ENCODE assay signal across 23 cellular contexts in genomic region chr5:138053554-138053953, GRCh38. TPM values are rescaled to one million over a fixed set of nuclear protein-coding genes. Genes with fewer than 3 reads are reported as not detected.
DNase-seq lines count a peak whose midpoint lies in the region; ATAC-seq and TF ChIP-seq lines count a peak whose summit lies in the region.
"Had no signal": no experiment of that assay in that cellular context is flagged by ENCODE, and none has a peak within 500 bp of the region (broad histone marks: within the 10 kb centered on the region; RNA-seq: fewer than 3 reads in every experiment).

No MANE protein-coding gene starts in this region.

- no peak for DNase-seq in activated CD4-positive, alpha-beta T cell treated with anti-CD3 and anti-CD28 coated beads for 36 hours
- DNase-seq in activated CD4-positive, alpha-beta T cell treated with anti-CD3 and anti-CD28 coated beads for 48 hours = no peak
- DNase-seq in neural crest cell (ENCODE audit: low read depth, low spot score) = no peak
- no peak for DNase-seq in neural progenitor cell (ENCODE audit: low spot score)
- DNase-seq in D341Med (ENCODE audit: low spot score) = no peak
- DNase-seq: 8988T, DMS 273 treated with DMSO at 0.1 percent for 48 hours, DND-41, GM23248, NCI-H1417, NCI-H187, NCI-H2107, NCI-H510A, NCI-H748 treated with DMSO at 0.1 percent for 48 hours, OCI-M1, SHP77 had no signal

- H3K27me3 ChIP-seq in OCI-LY3 (ENCODE audit: low read depth, low read length) (no peaks in the 10 kb centered on the region), neural progenitor cell (no peaks in the 10 kb centered on the region)

- H3F3A ChIP-seq in neural progenitor cell (ENCODE audit: low read depth) = peaks cover 20% of the 10 kb centered on the region

- H3K4me3 ChIP-seq in OCI-LY3 (ENCODE audit: low read length) (no peak overlapping the region), neural progenitor cell (no peak overlapping the region)
- H3K4me3 ChIP-seq: GM23248, HAP-1 had no signal

- peak overlapping the region; percentile 28 for H3K27ac Mint-ChIP-seq in activated CD4-positive, alpha-beta T cell treated with anti-CD3 and anti-CD28 coated beads for 36 hours
- H3K27ac Mint-ChIP-seq in neural crest cell (ENCODE audit: unreplicated experiment) (peak overlapping the region; percentile 96), neural progenitor cell (no peak overlapping the region)
- H3K27ac Mint-ChIP-seq: B cell had no signal

- H2AFZ ChIP-seq in OCI-LY3 (ENCODE audit: low read depth, low read length) = peak overlapping the region; percentile 59; the same call in 1 of the 2 replicates
- H2AFZ ChIP-seq in neural progenitor cell (replicated peaks) = no peak overlapping the region
- H2AFZ ChIP-seq: GM23248 had no signal

- H3K9me3 Mint-ChIP-seq in activated CD4-positive, alpha-beta T cell treated with anti-CD3 and anti-CD28 coated beads for 36 hours (ENCODE audit: low read depth) = no peaks in the 10 kb centered on the region
- H3K9me3 Mint-ChIP-seq in neural crest cell (no peaks in the 10 kb centered on the region), neural progenitor cell (no peaks in the 10 kb centered on the region)

- POLR2A ChIA-PET in activated CD4-positive, alpha-beta T cell treated with anti-CD3 and anti-CD28 coated beads for 36 hours (lab: Charles Lee) = interaction anchor here (0.5 kb wide), 1 partner anchor 225 kb away, joined by 17 read pairs; no protein-coding TSS in a partner anchor

- CTCF ChIA-PET in activated CD4-positive, alpha-beta T cell treated with anti-CD3 and anti-CD28 coated beads for 36 hours (lab: Charles Lee) = interaction anchor here (0.6 to 1.1 kb wide), 3 partner anchors 15 to 37 kb away, joined by 3 read pairs; no protein-coding TSS in a partner anchor

- peak; percentile 30 for ATAC-seq in activated CD4-positive, alpha-beta T cell treated with anti-CD3 and anti-CD28 coated beads for 36 hours
- ATAC-seq in HG02981 (IDR thresholded peaks at IDR 0.05; ENCODE audit: unreplicated experiment) = no peak

- H3K4me1 ChIP-seq in OCI-LY3 (ENCODE audit: low read length) = peaks cover 10% of the 10 kb centered on the region
- H3K4me1 ChIP-seq in neural progenitor cell = peaks cover 13% of the 10 kb centered on the region
- H3K4me1 ChIP-seq: HAP-1 had no signal

- H4K20me1 ChIP-seq in OCI-LY3 (ENCODE audit: insufficient read depth, low read length) (no peaks in the 10 kb centered on the region), neural progenitor cell (ENCODE audit: low read depth) (no peaks in the 10 kb centered on the region)

- H3K36me3 Mint-ChIP-seq in activated CD4-positive, alpha-beta T cell treated with anti-CD3 and anti-CD28 coated beads for 36 hours (ENCODE audit: low read depth) = no peaks in the 10 kb centered on the region
- no peaks in the 10 kb centered on the region for H3K36me3 Mint-ChIP-seq in neural crest cell (ENCODE audit: low read depth)
- H3K36me3 Mint-ChIP-seq in neural progenitor cell = no peaks in the 10 kb centered on the region

- TF ChIP-seq CTCF in OCI-LY3 (IDR thresholded peaks at IDR 0.05; ENCODE audit: low read depth, low read length) (no peak), neural crest cell (conservative IDR thresholded peaks at IDR 0.05) (no peak), neural progenitor cell (IDR thresholded peaks at IDR 0.05) (no peak)

- H3K4me2 ChIP-seq in OCI-LY3 (ENCODE audit: low read length) (peak overlapping the region; percentile 14; the same call in 1 of the 2 replicates), neural progenitor cell (no peak overlapping the region)

- H3K79me2 ChIP-seq in OCI-LY3 (ENCODE audit: low read length) (no peaks in the 10 kb centered on the region), neural progenitor cell (ENCODE audit: low read depth) (no peaks in the 10 kb centered on the region)

- H3K9ac ChIP-seq in OCI-LY3 (ENCODE audit: low read length) = no peak overlapping the region
- no peak overlapping the region for H3K9ac ChIP-seq in neural progenitor cell
- H3K9ac ChIP-seq: GM23248 had no signal

- no peaks in the 10 kb centered on the region for H3K9me3 ChIP-seq in OCI-LY3 (ENCODE audit: insufficient read depth, low read length)
- no peaks in the 10 kb centered on the region for H3K9me3 ChIP-seq in neural progenitor cell (ENCODE audit: low read depth)
- H3K9me3 ChIP-seq: HAP-1 had no signal

- H3K27ac ChIP-seq in OCI-LY3 (ENCODE audit: low read length) (no peak overlapping the region), angular gyrus (ENCODE audit: low read depth, low read length) (peak overlapping the region; percentile 93), neural progenitor cell (no peak overlapping the region)
- H3K27ac ChIP-seq: GM23248 had no signal

- H3K27me3 Mint-ChIP-seq in activated CD4-positive, alpha-beta T cell treated with anti-CD3 and anti-CD28 coated beads for 36 hours = peaks cover 6% of the 10 kb centered on the region
- H3K27me3 Mint-ChIP-seq in neural crest cell (ENCODE audit: low read depth) = no peaks in the 10 kb centered on the region
- H3K27me3 Mint-ChIP-seq in neural progenitor cell (ENCODE audit: insufficient read depth, low read depth) = no peaks in the 10 kb centered on the region
- H3K27me3 Mint-ChIP-seq: B cell had no signal

- intact Hi-C loops in activated CD4-positive, alpha-beta T cell treated with anti-CD3 and anti-CD28 coated beads for 36 hours (cut with DNase I, micrococcal nuclease) = no loop called here

- H3K4me1 Mint-ChIP-seq in activated CD4-positive, alpha-beta T cell treated with anti-CD3 and anti-CD28 coated beads for 36 hours = peaks cover 10% of the 10 kb centered on the region
- H3K4me1 Mint-ChIP-seq in neural crest cell (peaks cover 23% of the 10 kb centered on the region), neural progenitor cell (peaks cover 13% of the 10 kb centered on the region)
- H3K4me1 Mint-ChIP-seq: B cell had no signal

- no peak overlapping the region for H3K4me3 Mint-ChIP-seq in activated CD4-positive, alpha-beta T cell treated with anti-CD3 and anti-CD28 coated beads for 36 hours
- H3K4me3 Mint-ChIP-seq in neural crest cell = peak overlapping the region; percentile 48
- no peak overlapping the region for H3K4me3 Mint-ChIP-seq in neural progenitor cell
- H3K4me3 Mint-ChIP-seq: B cell had no signal

- H3K36me3 ChIP-seq in OCI-LY3 (replicated peaks; ENCODE audit: low read depth, low read length) (no peaks in the 10 kb centered on the region), neural progenitor cell (no peaks in the 10 kb centered on the region)
- H3K36me3 ChIP-seq: HAP-1 had no signal

RNA-seq across cellular contexts. Expression of gene FAM13B, which starts 20.7 kb away (rescaled TPM):
- 10 to 100 TPM; 10.2 to 14.0 TPM for total RNA-seq in activated CD4-positive, alpha-beta T cell treated with anti-CD3 and anti-CD28 coated beads for 36 hours
- total RNA-seq in neural crest cell (47.1 and 49.1 TPM in 2 replicates), neural progenitor cell (ENCODE audit: low replicate concordance) (25.4 and 41.7 TPM in 2 replicates)

RNA-seq across cellular contexts. Expression of gene WNT8A, which starts 30.3 kb away (rescaled TPM):
- total RNA-seq in activated CD4-positive, alpha-beta T cell treated with anti-CD3 and anti-CD28 coated beads for 36 hours = not detected
- not detected in 2 replicates for total RNA-seq in neural crest cell
- 0.25 TPM in 1 of 2 replicates, not detected in the other for total RNA-seq in neural progenitor cell (ENCODE audit: low replicate concordance)
- total RNA-seq: B cell, G401, GM23248, RPMI7951 had no signal
